Comparison of ENCODE assay signal across 15 cellular contexts in the genomic region with DNA sequence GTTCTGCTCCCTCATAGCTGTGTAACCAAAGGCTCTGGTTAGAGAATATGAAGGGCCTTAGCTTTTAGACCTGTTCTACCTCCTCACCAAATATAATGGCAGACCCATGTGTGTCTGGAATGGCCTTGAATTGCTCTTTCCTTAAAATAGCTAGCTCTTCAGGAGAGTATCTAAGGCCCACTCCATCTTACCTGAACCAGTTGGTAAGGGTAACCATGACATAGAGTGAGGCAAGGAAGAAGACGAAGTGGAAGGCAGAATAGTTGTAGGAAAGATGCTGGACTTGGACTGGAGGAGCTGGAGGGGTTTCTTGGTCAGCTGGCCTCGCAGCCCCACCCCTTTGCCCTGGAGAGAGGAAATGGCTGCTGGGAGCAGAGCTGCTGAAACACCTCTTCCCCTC. TPM values are rescaled to one million over a fixed set of nuclear protein-coding genes. Genes with fewer than 3 reads are reported as not detected.
A peak's percentile ranks its signal among the peaks of the same experiment; 100 is the strongest.
DNase-seq lines count a peak whose midpoint lies in the region; ATAC-seq and TF ChIP-seq lines count a peak whose summit lies in the region.
"Had no signal": no experiment of that assay in that cellular context is flagged by ENCODE, and none has a peak within 500 bp of the region (broad histone marks: within the 10 kb centered on the region; RNA-seq: fewer than 3 reads in every experiment).

No MANE protein-coding gene starts in this region.

- peaks cover 67% of the 10 kb centered on the region for H3K36me3 Mint-ChIP-seq in activated CD8-positive, alpha-beta T cell treated with anti-CD3 and anti-CD28 coated beads for 36 hours (ENCODE audit: low read depth)
- H3K36me3 Mint-ChIP-seq in activated CD8-positive, alpha-beta T cell treated with anti-CD3 and anti-CD28 coated beads, Interleukin-2, amount 10 ng/mL, durations not matched to agents 7 days and 5 days (ENCODE audit: low read depth), result peaks cover 71% of the 10 kb centered on the region

- H3K4me1 ChIP-seq in hepatocyte (ENCODE audit: insufficient read depth) (peaks cover 43% of the 10 kb centered on the region), stomach smooth muscle (ENCODE audit: control insufficient read depth, insufficient read depth, low read length) (peaks cover 48% of the 10 kb centered on the region)

- no peaks in the 10 kb centered on the region for H3K36me3 ChIP-seq in hepatocyte (replicated peaks; ENCODE audit: insufficient read depth, low read depth)
- H3K36me3 ChIP-seq in stomach smooth muscle (ENCODE audit: control insufficient read depth in 2 of 2, insufficient read depth in 2 of 2, low read length in 2 of 2), result peaks cover 41 to 44% of the 10 kb centered on the region in 2 donors

- no peaks in the 10 kb centered on the region for H3K9me2 ChIP-seq in hepatocyte (replicated peaks; ENCODE audit: insufficient read depth)

- H3K4me2 ChIP-seq in hepatocyte, result peak overlapping the region; percentile 90
- H3K4me2 ChIP-seq: A549 had no signal

- H3K79me2 ChIP-seq in hepatocyte, result peaks cover 36% of the 10 kb centered on the region

- intact Hi-C loops in activated CD8-positive, alpha-beta T cell treated with anti-CD3 and anti-CD28 coated beads for 36 hours (cut with micrococcal nuclease), result no loop called here

- peak overlapping the region; percentile 9 for H3K4me3 Mint-ChIP-seq in activated CD8-positive, alpha-beta T cell treated with anti-CD3 and anti-CD28 coated beads for 36 hours
- H3K4me3 Mint-ChIP-seq in activated CD8-positive, alpha-beta T cell treated with anti-CD3 and anti-CD28 coated beads, Interleukin-2, amount 10 ng/mL, durations not matched to agents 7 days and 5 days, result no peak overlapping the region

- no peak for DNase-seq in activated CD8-positive, alpha-beta T cell treated with anti-CD3 and anti-CD28 coated beads for 36 hours
- DNase-seq in activated CD8-positive, alpha-beta T cell treated with anti-CD3 and anti-CD28 coated beads, Interleukin-2, amount 10 ng/mL, durations not matched to agents 7 days and 5 days, result no peak
- DNase-seq in hepatocyte (ENCODE audit: low spot score) (no peak), CD1c-positive myeloid dendritic cell (ENCODE audit: extremely low spot score) (no peak)
- no peak for DNase-seq in activated CD4-positive, alpha-beta T cell treated with anti-CD3 and anti-CD28 coated beads, Interleukin-2, amount 50 U/mL, for 48 hours
- DNase-seq: DND-41; kidney glomerular epithelial cell; MM.1S; NCI-H446 treated with DMSO at 0.1 percent for 48 hours; nucleus accumbens; stimulated activated naive CD8-positive, alpha-beta T cell treated with anti-CD3 and anti-CD28 coated beads, Interleukin-15, Interleukin-2, amounts not matched to agents 100 U/mL and 50 U/mL, for 24 hours had no signal

- H2AFZ ChIP-seq in hepatocyte, result no peak overlapping the region

- H3K4me3 ChIP-seq in hepatocyte, result no peak overlapping the region
- H3K4me3 ChIP-seq in stomach smooth muscle (ENCODE audit: low read length in 2 of 2), result no peak overlapping the region
- H3K4me3 ChIP-seq: A549 had no signal

- H4K20me1 ChIP-seq in hepatocyte (ENCODE audit: insufficient read depth, poor library complexity, severe bottlenecking), result peaks cover 11% of the 10 kb centered on the region

- H3K4me1 Mint-ChIP-seq in activated CD8-positive, alpha-beta T cell treated with anti-CD3 and anti-CD28 coated beads for 36 hours (ENCODE audit: low read depth), result peaks cover 60% of the 10 kb centered on the region
- peaks cover 57% of the 10 kb centered on the region for H3K4me1 Mint-ChIP-seq in activated CD8-positive, alpha-beta T cell treated with anti-CD3 and anti-CD28 coated beads, Interleukin-2, amount 10 ng/mL, durations not matched to agents 7 days and 5 days (ENCODE audit: low read depth)

- H3K9me3 Mint-ChIP-seq in activated CD8-positive, alpha-beta T cell treated with anti-CD3 and anti-CD28 coated beads for 36 hours, result peaks cover 2% of the 10 kb centered on the region
- H3K9me3 Mint-ChIP-seq in activated CD8-positive, alpha-beta T cell treated with anti-CD3 and anti-CD28 coated beads, Interleukin-2, amount 10 ng/mL, durations not matched to agents 7 days and 5 days (ENCODE audit: insufficient read depth), result no peaks in the 10 kb centered on the region

- no peaks in the 10 kb centered on the region for H3K9me3 ChIP-seq in hepatocyte (ENCODE audit: low read depth)
- no peaks in the 10 kb centered on the region for H3K9me3 ChIP-seq in stomach smooth muscle (ENCODE audit: control insufficient read depth in 2 of 2, low read length in 2 of 2)
- H3K9me3 ChIP-seq: A549 had no signal

- peak overlapping the region; percentile 93 for H3K27ac ChIP-seq in VCaP
- peak overlapping the region; percentile 96 for H3K27ac ChIP-seq in hepatocyte
- H3K27ac ChIP-seq in stomach smooth muscle (ENCODE audit: low read length), result peak overlapping the region; percentile 18
- H3K27ac ChIP-seq: A549 had no signal

- WGBS in hepatocyte (ENCODE audit: low lambda C conversion rate, missing lambda C conversion rate), result 97% methylated on average over 2 of the region's 2 CpGs

- no peaks in the 10 kb centered on the region for H3K27me3 ChIP-seq in hepatocyte
- H3K27me3 ChIP-seq in stomach smooth muscle (ENCODE audit: control insufficient read depth in 1 of 2, insufficient read depth in 2 of 2, low read length in 2 of 2), result no peaks in the 10 kb centered on the region

- peak overlapping the region; percentile 98 for H3K27ac Mint-ChIP-seq in activated CD8-positive, alpha-beta T cell treated with anti-CD3 and anti-CD28 coated beads for 36 hours
- no peak overlapping the region for H3K27ac Mint-ChIP-seq in activated CD8-positive, alpha-beta T cell treated with anti-CD3 and anti-CD28 coated beads, Interleukin-2, amount 10 ng/mL, durations not matched to agents 7 days and 5 days

- no peak for TF ChIP-seq CTCF in activated CD8-positive, alpha-beta T cell treated with anti-CD3 and anti-CD28 coated beads for 36 hours (IDR thresholded peaks at IDR 0.05)
- TF ChIP-seq CTCF in VCaP (conservative IDR thresholded peaks at IDR 0.05) (no peak), hepatocyte (IDR thresholded peaks at IDR 0.05; ENCODE audit: poor library complexity) (no peak)

- no peak for ATAC-seq in activated CD8-positive, alpha-beta T cell treated with anti-CD3 and anti-CD28 coated beads for 36 hours
- ATAC-seq in activated CD8-positive, alpha-beta T cell treated with anti-CD3 and anti-CD28 coated beads, Interleukin-2, amount 10 ng/mL, durations not matched to agents 7 days and 5 days, result no peak
- ATAC-seq in GM21717 (IDR thresholded peaks at IDR 0.05; ENCODE audit: unreplicated experiment), result no peak
- ATAC-seq: A549; stimulated activated naive CD8-positive, alpha-beta T cell treated with anti-CD3 and anti-CD28 coated beads, Interleukin-15, Interleukin-2, amounts not matched to agents 100 U/mL and 50 U/mL, for 24 hours had no signal

- no peak overlapping the region for H3K9ac ChIP-seq in stomach smooth muscle (ENCODE audit: low read length in 2 of 2)

- no peaks in the 10 kb centered on the region for H3K27me3 Mint-ChIP-seq in activated CD8-positive, alpha-beta T cell treated with anti-CD3 and anti-CD28 coated beads for 36 hours
- H3K27me3 Mint-ChIP-seq in activated CD8-positive, alpha-beta T cell treated with anti-CD3 and anti-CD28 coated beads, Interleukin-2, amount 10 ng/mL, durations not matched to agents 7 days and 5 days (ENCODE audit: low read depth), result no peaks in the 10 kb centered on the region

- POLR2A ChIA-PET in activated CD8-positive, alpha-beta T cell treated with anti-CD3 and anti-CD28 coated beads for 36 hours (lab: Charles Lee), result interaction anchor here (0.7 to 2.6 kb wide), 6 partner anchors 8 to 29 kb away, joined by 3 to 11 read pairs (median 4); a partner anchor contains a TSS
- POLR2A ChIA-PET in activated CD8-positive, alpha-beta T cell treated with anti-CD3 and anti-CD28 coated beads, Interleukin-2, amount 10 ng/mL, durations not matched to agents 7 days and 5 days (lab: Charles Lee), result interaction anchor here (2.0 kb wide), 1 partner anchor 29 kb away, joined by 9 read pairs; a partner anchor contains a TSS

- CTCF ChIA-PET in activated CD8-positive, alpha-beta T cell treated with anti-CD3 and anti-CD28 coated beads for 36 hours (lab: Charles Lee), result interaction anchor here (1.0 to 3.1 kb wide), 5 partner anchors 10 to 25 kb away, joined by 3 to 17 read pairs (median 5); a partner anchor contains a TSS
- CTCF ChIA-PET in activated CD8-positive, alpha-beta T cell treated with anti-CD3 and anti-CD28 coated beads, Interleukin-2, amount 10 ng/mL, durations not matched to agents 7 days and 5 days (lab: Charles Lee), result interaction anchor here (2.1 to 3.6 kb wide), 2 partner anchors 18 to 25 kb away, joined by 5 to 17 read pairs; a partner anchor contains a TSS

RNA-seq across cellular contexts. Expression of a gene that starts 3.1 kb away (rescaled TPM):
- 100 to 1,000 TPM; 775 to 810 TPM for total RNA-seq in activated CD8-positive, alpha-beta T cell treated with anti-CD3 and anti-CD28 coated beads for 36 hours
- total RNA-seq in activated CD8-positive, alpha-beta T cell treated with anti-CD3 and anti-CD28 coated beads, Interleukin-2, amount 10 ng/mL, durations not matched to agents 7 days and 5 days, result 1,000 to 10,000 TPM; 1,025 to 1,042 TPM
- total RNA-seq in hepatocyte, result 958 and 1,175 TPM in 2 replicates
- 2,443 and 2,578 TPM in 2 replicates for polyA plus RNA-seq in hepatocyte

RNA-seq across cellular contexts. Expression of a gene that starts 4.8 kb away (rescaled TPM):
- total RNA-seq in activated CD8-positive, alpha-beta T cell treated with anti-CD3 and anti-CD28 coated beads for 36 hours, result under 1 TPM in 1 of 2 experiments, not detected in 1; 0.09 TPM
- total RNA-seq in activated CD8-positive, alpha-beta T cell treated with anti-CD3 and anti-CD28 coated beads, Interleukin-2, amount 10 ng/mL, durations not matched to agents 7 days and 5 days, result under 1 TPM; 0.21 to 0.39 TPM
- total RNA-seq in hepatocyte, result 0.10 and 0.24 TPM in 2 replicates
- not detected in 2 replicates for polyA plus RNA-seq in hepatocyte

RNA-seq across cellular contexts. Expression of a gene that starts 5.2 kb away (rescaled TPM):
- total RNA-seq in activated CD8-positive, alpha-beta T cell treated with anti-CD3 and anti-CD28 coated beads for 36 hours, result 10 to 100 TPM; 15.5 to 16.1 TPM
- 10 to 100 TPM; 15.8 to 19.9 TPM for total RNA-seq in activated CD8-positive, alpha-beta T cell treated with anti-CD3 and anti-CD28 coated beads, Interleukin-2, amount 10 ng/mL, durations not matched to agents 7 days and 5 days
- 5.8 and 10.4 TPM in 2 replicates for total RNA-seq in hepatocyte
- polyA plus RNA-seq in hepatocyte, result 12.8 and 19.2 TPM in 2 replicates

RNA-seq across cellular contexts. Expression of a gene that starts 18.4 kb away (rescaled TPM):
- total RNA-seq in activated CD8-positive, alpha-beta T cell treated with anti-CD3 and anti-CD28 coated beads for 36 hours, result 1 to 10 TPM; 2.3 to 2.4 TPM
- 1 to 10 TPM; 3.1 to 4.4 TPM for total RNA-seq in activated CD8-positive, alpha-beta T cell treated with anti-CD3 and anti-CD28 coated beads, Interleukin-2, amount 10 ng/mL, durations not matched to agents 7 days and 5 days
- 5.0 and 7.7 TPM in 2 replicates for total RNA-seq in hepatocyte
- polyA plus RNA-seq in hepatocyte, result 4.5 and 6.4 TPM in 2 replicates

RNA-seq across cellular contexts. Expression of a gene that starts 29.3 kb away (rescaled TPM):
- total RNA-seq in activated CD8-positive, alpha-beta T cell treated with anti-CD3 and anti-CD28 coated beads for 36 hours, result 10 to 100 TPM; 39.8 to 43.1 TPM
- total RNA-seq in activated CD8-positive, alpha-beta T cell treated with anti-CD3 and anti-CD28 coated beads, Interleukin-2, amount 10 ng/mL, durations not matched to agents 7 days and 5 days, result 10 to 100 TPM; 35.8 to 40.1 TPM
- total RNA-seq in hepatocyte, result 26.9 and 37.8 TPM in 2 replicates
- 30.9 and 36.9 TPM in 2 replicates for polyA plus RNA-seq in hepatocyte

Comparison
In these comparisons a context has a peak if more than half of its experiments do, and no peak if none do; other contexts are left out.
1. H3K27ac ChIP-seq: peak in every context shown above with its lines; median percentile 96 in hepatocyte; 93 in VCaP; 18 in stomach smooth muscle.